In genomic region chr22:48233586-48233985, GRCh38 we compare ENCODE assay signal across 27 cellular contexts.
"Had no signal": no experiment of that assay in that cellular context is flagged by ENCODE, and none has a peak within 500 bp of the region (broad histone marks: within the 10 kb centered on the region; RNA-seq: fewer than 3 reads in every experiment).

No MANE protein-coding gene starts in this region.

- H3K27ac ChIP-seq: stomach, suprapubic skin, testis, thoracic aorta, thyroid gland, tibial artery, tibial nerve, transverse colon, upper lobe of left lung, upper lobe of right lung, uterus, vagina had no signal

- H3K4me3 ChIP-seq: stomach, suprapubic skin, testis, thoracic aorta, thyroid gland, tibial artery, tibial nerve, transverse colon, upper lobe of left lung, upper lobe of right lung, uterus, vagina had no signal

- H3K36me3 Mint-ChIP-seq: stimulated activated effector memory CD8-positive, alpha-beta T cell treated with anti-CD3 and anti-CD28 coated beads, Interleukin-12 subunit alpha, Interleukin-12 subunit beta, amount 100 ng/mL, for 72 hours; type B pancreatic cell had no signal

- DNase-seq: stimulated activated CD4-positive, alpha-beta T cell treated with anti-CD3 and anti-CD28 coated beads, Interleukin-2, amount 100 ng/mL, for 48 hours; stimulated activated CD4-positive, alpha-beta T cell treated with anti-CD3 and anti-CD28 coated beads, Interleukin-4, amount 100 ng/mL, for 1 hour; stimulated activated CD4-positive, alpha-beta T cell treated with anti-CD3 and anti-CD28 coated beads, Interleukin-4, amount 100 ng/mL, for 24 hours; stimulated activated CD4-positive, alpha-beta T cell treated with anti-CD3 and anti-CD28 coated beads, Interleukin-4, amount 100 ng/mL, for 4 hours; stimulated activated naive B cell treated with anti-CD40 and anti-IgM and Interleukin-4, amounts not matched to agents 10 μg/mL and 1 μg/mL and 100 μg/mL, for 72 hours; stimulated activated naive CD4-positive, alpha-beta T cell; stimulated activated naive CD4-positive, alpha-beta T cell treated with Interleukin-2 at 50 U/mL for 16 hours; stimulated activated naive CD8-positive, alpha-beta T cell treated with anti-CD3 and anti-CD28 coated beads, Interleukin-15, amount 100 ng/mL, for 72 hours; stimulated activated naive CD8-positive, alpha-beta T cell treated with anti-CD3 and anti-CD28 coated beads, Interleukin-15, Interleukin-2, amounts not matched to agents 100 U/mL and 50 U/mL, for 24 hours; substantia nigra; thyroid gland; tibial artery; transverse colon; trophoblast cell; upper lobe of left lung; upper lobe of right lung; uterus had no signal

- H3K4me1 Mint-ChIP-seq: stimulated activated effector memory CD8-positive, alpha-beta T cell treated with anti-CD3 and anti-CD28 coated beads, Interleukin-12 subunit alpha, Interleukin-12 subunit beta, amount 100 ng/mL, for 72 hours; stimulated activated memory B cell treated with anti-CD40 and anti-IgM and Interleukin-4, amounts not matched to agents 10 μg/mL and 1 μg/mL and 100 μg/mL, for 72 hours; stimulated activated naive B cell treated with anti-CD40 and anti-IgM and Interleukin-4, amounts not matched to agents 10 μg/mL and 1 μg/mL and 100 μg/mL, for 72 hours; stimulated activated naive CD8-positive, alpha-beta T cell treated with anti-CD3 and anti-CD28 coated beads, Interleukin-15, amount 100 ng/mL, for 72 hours had no signal

- H3K4me1 ChIP-seq: stomach, suprapubic skin, testis, thyroid gland, tibial artery, tibial nerve, transverse colon, upper lobe of left lung, upper lobe of right lung, uterus, vagina had no signal

- H3K36me3 ChIP-seq: stomach, suprapubic skin, thoracic aorta, thyroid gland, tibial artery, tibial nerve, transverse colon, upper lobe of left lung, upper lobe of right lung, uterus, vagina had no signal

- H3K27ac Mint-ChIP-seq: stimulated activated effector memory CD8-positive, alpha-beta T cell treated with anti-CD3 and anti-CD28 coated beads, Interleukin-12 subunit alpha, Interleukin-12 subunit beta, amount 100 ng/mL, for 72 hours; stimulated activated memory B cell treated with anti-CD40 and anti-IgM and Interleukin-4, amounts not matched to agents 10 μg/mL and 1 μg/mL and 100 μg/mL, for 72 hours; stimulated activated naive B cell treated with anti-CD40 and anti-IgM and Interleukin-4, amounts not matched to agents 10 μg/mL and 1 μg/mL and 100 μg/mL, for 72 hours; stimulated activated naive CD8-positive, alpha-beta T cell treated with anti-CD3 and anti-CD28 coated beads, Interleukin-15, amount 100 ng/mL, for 72 hours; stimulated activated naive CD8-positive, alpha-beta T cell treated with anti-CD3 and anti-CD28 coated beads, Interleukin-15, Interleukin-2, amounts not matched to agents 100 ng/mL and 50 ng/mL, for 24 hours; type B pancreatic cell had no signal

- H3K27me3 Mint-ChIP-seq: stimulated activated naive CD8-positive, alpha-beta T cell treated with anti-CD3 and anti-CD28 coated beads, Interleukin-15, amount 100 ng/mL, for 72 hours had no signal

- H3K27me3 ChIP-seq: suprapubic skin, testis, thyroid gland, tibial artery, tibial nerve, transverse colon, upper lobe of left lung, upper lobe of right lung, uterus, vagina had no signal

- H3K4me3 Mint-ChIP-seq: stimulated activated effector memory CD8-positive, alpha-beta T cell treated with anti-CD3 and anti-CD28 coated beads, Interleukin-12 subunit alpha, Interleukin-12 subunit beta, amount 100 ng/mL, for 72 hours; stimulated activated memory B cell treated with anti-CD40 and anti-IgM and Interleukin-4, amounts not matched to agents 10 μg/mL and 1 μg/mL and 100 μg/mL, for 72 hours; stimulated activated naive B cell treated with anti-CD40 and anti-IgM and Interleukin-4, amounts not matched to agents 10 μg/mL and 1 μg/mL and 100 μg/mL, for 72 hours; stimulated activated naive CD8-positive, alpha-beta T cell treated with anti-CD3 and anti-CD28 coated beads, Interleukin-15, amount 100 ng/mL, for 72 hours; stimulated activated naive CD8-positive, alpha-beta T cell treated with anti-CD3 and anti-CD28 coated beads, Interleukin-15, Interleukin-2, amounts not matched to agents 100 ng/mL and 50 ng/mL, for 24 hours; type B pancreatic cell had no signal

- ATAC-seq: stimulated activated effector memory CD8-positive, alpha-beta T cell treated with anti-CD3 and anti-CD28 coated beads, Interleukin-12 subunit alpha, Interleukin-12 subunit beta, amount 100 ng/mL, for 72 hours; stimulated activated memory B cell treated with anti-CD40 and anti-IgM and Interleukin-4, amounts not matched to agents 10 μg/mL and 1 μg/mL and 100 μg/mL, for 72 hours; stimulated activated naive B cell treated with anti-CD40 and anti-IgM and Interleukin-4, amounts not matched to agents 10 μg/mL and 1 μg/mL and 100 μg/mL, for 72 hours; stimulated activated naive CD8-positive, alpha-beta T cell treated with anti-CD3 and anti-CD28 coated beads, Interleukin-15, amount 100 ng/mL, for 72 hours; stimulated activated naive CD8-positive, alpha-beta T cell treated with anti-CD3 and anti-CD28 coated beads, Interleukin-15, Interleukin-2, amounts not matched to agents 100 U/mL and 50 U/mL, for 24 hours; upper lobe of right lung had no signal

- H3K9me3 ChIP-seq: testis, thoracic aorta, thyroid gland, vagina had no signal
